ENCODE assay signal across 26 cellular contexts in the genomic region with DNA sequence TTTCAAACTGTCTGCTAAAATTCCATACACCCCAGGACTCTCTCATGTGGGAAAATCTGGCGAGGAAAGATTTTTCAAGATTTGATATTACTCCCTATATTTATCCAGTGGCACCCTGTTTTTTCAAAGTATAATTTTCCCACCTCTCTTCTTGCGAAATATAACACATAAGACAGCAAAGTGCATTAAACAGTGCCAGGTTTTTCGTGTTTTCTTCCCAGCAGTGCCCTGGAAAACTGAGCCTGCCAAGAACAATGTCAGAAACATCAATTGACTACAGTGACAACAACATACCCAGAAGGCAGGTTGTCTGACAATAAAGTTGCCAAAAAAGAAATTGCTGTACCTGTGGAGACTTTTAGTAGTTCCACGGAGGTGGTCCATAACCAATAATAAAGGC.
"Had no signal": no experiment of that assay in that cellular context is flagged by ENCODE, and none has a peak within 500 bp of the region (broad histone marks: within the 10 kb centered on the region; RNA-seq: fewer than 3 reads in every experiment).

No MANE protein-coding gene starts in this region.

- H3K4me3 ChIP-seq: dorsolateral prefrontal cortex, lung, mucosa of descending colon, right atrium auricular region, skin epidermis, spleen, thoracic aorta, tibial nerve, upper lobe of left lung had no signal

- H3K79me2 ChIP-seq: parathyroid adenoma had no signal

- H3K9ac ChIP-seq: parathyroid adenoma had no signal

- H3K27ac ChIP-seq: dorsolateral prefrontal cortex, neutrophil, parathyroid adenoma, right atrium auricular region, skin epidermis, spleen, thoracic aorta, tibial nerve, upper lobe of left lung had no signal

- H3K27me3 ChIP-seq: dorsolateral prefrontal cortex, neutrophil, right atrium auricular region, spleen, tibial nerve, upper lobe of left lung had no signal

- ATAC-seq: left colon; left ventricle myocardium superior; mucosa of descending colon; natural killer cell treated with Interleukin-12 subunit alpha and Interleukin-12 subunit beta and Interleukin-15 and Interleukin-18, amount 100 ng/mL, for 72 hours; stimulated activated memory B cell treated with anti-CD40 and anti-IgM and Interleukin-4, amounts not matched to agents 10 μg/mL and 1 μg/mL and 100 μg/mL, for 72 hours; stimulated activated naive CD8-positive, alpha-beta T cell treated with anti-CD3 and anti-CD28 coated beads, Interleukin-15, Interleukin-2, amounts not matched to agents 100 U/mL and 50 U/mL, for 24 hours had no signal

- H3K36me3 ChIP-seq: neutrophil, right atrium auricular region, spleen, thoracic aorta, tibial nerve, upper lobe of left lung had no signal

- H3K4me1 ChIP-seq: parathyroid adenoma, tibial nerve, upper lobe of left lung had no signal

- DNase-seq: dorsolateral prefrontal cortex; effector CD4-positive, alpha-beta T cell; hypothalamus; immature natural killer cell; kidney glomerular epithelial cell; left colon; left ventricle myocardium superior; mesenchymal stem cell; mucosa of descending colon; naive B cell; spleen; stimulated activated CD4-positive, alpha-beta T cell treated with anti-CD3 and anti-CD28 coated beads, Interleukin-4, amount 100 ng/mL, for 4 hours; stimulated activated naive CD8-positive, alpha-beta T cell treated with anti-CD3 and anti-CD28 coated beads, Interleukin-15, Interleukin-2, amounts not matched to agents 100 U/mL and 50 U/mL, for 24 hours; upper lobe of left lung had no signal

- H3K9me3 ChIP-seq: mucosa of descending colon, neutrophil, right atrium auricular region, spleen, thoracic aorta, tibial nerve, upper lobe of left lung had no signal

- FAIRE-seq: colon, frontal cortex, urothelium cell line had no signal

- H2AFZ ChIP-seq: parathyroid adenoma had no signal
